In the genomic region with DNA sequence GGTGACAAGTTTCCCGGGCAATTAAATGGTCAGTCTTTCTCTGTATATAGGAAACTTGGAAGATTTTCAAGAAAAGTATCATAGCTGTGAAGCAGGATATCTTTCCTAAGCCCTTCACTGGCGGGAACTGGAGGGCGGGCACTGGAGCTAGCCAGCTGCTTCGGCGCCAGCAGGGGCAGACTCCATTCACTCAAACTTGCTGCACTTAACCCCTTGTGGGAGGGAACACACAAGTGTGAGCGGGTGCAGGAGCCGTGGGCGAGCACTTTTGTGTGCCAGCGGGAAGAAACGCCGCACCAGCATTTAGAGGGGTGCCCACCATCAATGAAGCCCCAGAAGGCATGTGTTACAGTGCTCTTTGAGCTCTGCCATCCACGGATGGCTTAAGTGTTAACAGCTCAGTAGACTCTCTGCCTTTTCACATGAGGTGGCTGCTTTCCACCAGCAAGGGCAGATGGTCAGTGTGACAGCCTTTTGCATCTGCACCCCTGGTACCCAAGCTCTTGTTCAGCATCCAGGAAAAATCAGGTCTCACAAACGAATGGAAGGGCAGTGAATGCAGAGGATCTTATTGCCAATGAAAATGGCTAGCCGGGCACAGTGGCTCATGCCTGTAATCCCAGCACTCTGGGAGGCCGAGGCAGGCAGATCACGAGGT, we compare ENCODE assay signal across 11 cellular contexts.
A peak's percentile ranks its signal among the peaks of the same experiment; 100 is the strongest.
DNase-seq lines count a peak whose midpoint lies in the region; ATAC-seq and TF ChIP-seq lines count a peak whose summit lies in the region.
"Had no signal": no experiment of that assay in that cellular context is flagged by ENCODE, and none has a peak within 500 bp of the region (broad histone marks: within the 10 kb centered on the region; RNA-seq: fewer than 3 reads in every experiment).

No MANE protein-coding gene starts in this region.

- H2AK5ac ChIP-seq in neuronal stem cell (ENCODE audit: low read depth, low read length) = no peak overlapping the region

- H3K4me3 ChIP-seq in fibroblast of mammary gland (ENCODE audit: control insufficient read depth, low read depth, low read length) (no peak overlapping the region), neuronal stem cell (ENCODE audit: low read length in 2 of 2) (no peak overlapping the region)
- H3K4me3 ChIP-seq: SJSA1 had no signal

- no peak overlapping the region for H3K9ac ChIP-seq in neuronal stem cell (ENCODE audit: low read depth, low read length, poor library complexity)

- H2AFZ ChIP-seq in neuronal stem cell (ENCODE audit: low read length) = no peak overlapping the region

- no peaks in the 10 kb centered on the region for H3K27me3 ChIP-seq in neuronal stem cell (ENCODE audit: control insufficient read depth in 3 of 3, insufficient read depth in 3 of 3, low read depth in 1 of 3, low read length in 3 of 3)

- ATAC-seq in activated T-cell treated with anti-CD3 and anti-CD28 coated beads, Interleukin-2, amount 50 U/mL, for 72 hours (replicated peaks in 1 of 2) = no peak

- H4K8ac ChIP-seq in neuronal stem cell (ENCODE audit: low read depth, low read length) = no peak overlapping the region

- H3K36me3 ChIP-seq in neuronal stem cell (replicated peaks in 1 of 2; ENCODE audit: control insufficient read depth in 2 of 2, insufficient read depth in 2 of 2, low read length in 2 of 2) = no peaks in the 10 kb centered on the region
- H3K36me3 ChIP-seq: SJSA1 had no signal

- CTCF ChIA-PET in activated naive CD4-positive, alpha-beta T cell treated with anti-CD3 and anti-CD28 coated beads for 36 hours (lab: Charles Lee) = no interaction called here

- peak overlapping the region; percentile 19 for H3K4me2 ChIP-seq in neuronal stem cell (ENCODE audit: insufficient read depth, low read length, poor library complexity, severe bottlenecking)

- H3K27ac Mint-ChIP-seq in activated T-cell treated with anti-CD3 and anti-CD28 coated beads, Interleukin-2, amount 50 U/mL, for 72 hours = no peak overlapping the region
- H3K27ac Mint-ChIP-seq in activated naive CD4-positive, alpha-beta T cell treated with anti-CD3 and anti-CD28 coated beads for 36 hours = no peak overlapping the region
- H3K27ac Mint-ChIP-seq: memory B cell had no signal

- no peak overlapping the region for H3K4me3 Mint-ChIP-seq in activated T-cell treated with anti-CD3 and anti-CD28 coated beads, Interleukin-2, amount 50 U/mL, for 72 hours
- H3K4me3 Mint-ChIP-seq in activated naive CD4-positive, alpha-beta T cell treated with anti-CD3 and anti-CD28 coated beads for 36 hours = no peak overlapping the region
- H3K4me3 Mint-ChIP-seq: memory B cell had no signal

- DNase-seq in DMS 273 treated with DMSO at 0.1 percent for 48 hours (lab: John Stamatoyannopoulos, UW) (peak; percentile 63), NCI-H510A treated with DMSO at 0.1 percent for 48 hours (lab: John Stamatoyannopoulos, UW) (peak; percentile 73), fibroblast of mammary gland (ENCODE audit: low read depth) (peak; percentile 49), neuronal stem cell (ENCODE audit: low spot score) (no peak), KBM-7 (no peak), NOMO-1 treated with DMSO at 0.1 percent for 48 hours (lab: John Stamatoyannopoulos, UW; ENCODE audit: unreplicated experiment) (no peak)
- DNase-seq in activated T-cell treated with anti-CD3 and anti-CD28 coated beads, Interleukin-2, amount 50 U/mL, for 72 hours = no peak
- no peak for DNase-seq in activated naive CD4-positive, alpha-beta T cell treated with anti-CD3 and anti-CD28 coated beads for 36 hours
- DNase-seq: activated CD8-positive, alpha-beta memory T cell treated with anti-CD3 and anti-CD28 coated beads, Interleukin-2, amount 50 U/mL, for 48 hours had no signal

- intact Hi-C loops in activated naive CD4-positive, alpha-beta T cell treated with anti-CD3 and anti-CD28 coated beads for 36 hours (cut with micrococcal nuclease) = no loop called here

- no CpG with 5 or more reads among the region's 16 CpGs for WGBS in neuronal stem cell (ENCODE audit: extremely low coverage in 2 of 2, insufficient read length in 2 of 2, insufficient replicate concordance in 1 of 2), 2 donors

- no peak overlapping the region for H3K4ac ChIP-seq in neuronal stem cell (ENCODE audit: low read length)

- H3K9me3 ChIP-seq in neuronal stem cell (replicated peaks in 1 of 2; ENCODE audit: control insufficient read depth in 2 of 2, insufficient read depth in 1 of 2, low read depth in 1 of 2, low read length in 2 of 2) = peaks cover 0 to 5% of the 10 kb centered on the region in 2 donors
- H3K9me3 ChIP-seq: SJSA1 had no signal

- H3K9me3 Mint-ChIP-seq in activated T-cell treated with anti-CD3 and anti-CD28 coated beads, Interleukin-2, amount 50 U/mL, for 72 hours = no peaks in the 10 kb centered on the region
- peaks cover 3% of the 10 kb centered on the region for H3K9me3 Mint-ChIP-seq in activated naive CD4-positive, alpha-beta T cell treated with anti-CD3 and anti-CD28 coated beads for 36 hours

- no peaks in the 10 kb centered on the region for H3K27me3 Mint-ChIP-seq in activated T-cell treated with anti-CD3 and anti-CD28 coated beads, Interleukin-2, amount 50 U/mL, for 72 hours (ENCODE audit: low read depth)
- H3K27me3 Mint-ChIP-seq in activated naive CD4-positive, alpha-beta T cell treated with anti-CD3 and anti-CD28 coated beads for 36 hours (ENCODE audit: low read depth) = peaks cover 14% of the 10 kb centered on the region

- no peaks in the 10 kb centered on the region for H3K36me3 Mint-ChIP-seq in activated T-cell treated with anti-CD3 and anti-CD28 coated beads, Interleukin-2, amount 50 U/mL, for 72 hours (ENCODE audit: insufficient read depth in 2 of 2)
- no peaks in the 10 kb centered on the region for H3K36me3 Mint-ChIP-seq in activated naive CD4-positive, alpha-beta T cell treated with anti-CD3 and anti-CD28 coated beads for 36 hours (ENCODE audit: low read depth)
- H3K36me3 Mint-ChIP-seq: memory B cell had no signal

- H2BK15ac ChIP-seq in neuronal stem cell (ENCODE audit: low read length) = no peak overlapping the region

- H3K4me1 ChIP-seq in neuronal stem cell (ENCODE audit: control insufficient read depth in 2 of 2, insufficient read depth in 1 of 2, low read depth in 1 of 2, low read length in 2 of 2) = peaks cover 0 to 4% of the 10 kb centered on the region in 2 donors
- H3K4me1 ChIP-seq: SJSA1 had no signal

- H2BK120ac ChIP-seq in neuronal stem cell (ENCODE audit: low read depth, low read length) = no peak overlapping the region

- TF ChIP-seq CTCF in fibroblast of mammary gland (conservative IDR thresholded peaks at IDR 0.05; ENCODE audit: control insufficient read depth, insufficient read depth, low read depth, low read length) = peak; percentile 16

- H3K27ac ChIP-seq in neuronal stem cell (replicated peaks; ENCODE audit: low read length) = no peak overlapping the region
- H3K27ac ChIP-seq: SJSA1 had no signal

- H3K79me1 ChIP-seq in neuronal stem cell (ENCODE audit: low read depth, low read length) = no peaks in the 10 kb centered on the region

- H4K91ac ChIP-seq in neuronal stem cell (ENCODE audit: low read depth, low read length, poor library complexity) = no peak overlapping the region

- no peak overlapping the region for H3K18ac ChIP-seq in neuronal stem cell (ENCODE audit: low read length)

- no peak overlapping the region for H2BK5ac ChIP-seq in neuronal stem cell (ENCODE audit: low read length)

- no peak overlapping the region for H2BK12ac ChIP-seq in neuronal stem cell (ENCODE audit: low read length)

- no peak overlapping the region for H3K14ac ChIP-seq in neuronal stem cell (ENCODE audit: low read length)

- in situ Hi-C loops in KBM-7 (cut with MboI; ENCODE audit: low pct_unique_long_range_greater_than_20kb, low sequenced_read_pairs) = no loop called here

- H3K23ac ChIP-seq in neuronal stem cell (ENCODE audit: low read depth, low read length, poor library complexity) = no peak overlapping the region

- H3K4me1 Mint-ChIP-seq in activated T-cell treated with anti-CD3 and anti-CD28 coated beads, Interleukin-2, amount 50 U/mL, for 72 hours (ENCODE audit: low read depth) = no peaks in the 10 kb centered on the region
- no peaks in the 10 kb centered on the region for H3K4me1 Mint-ChIP-seq in activated naive CD4-positive, alpha-beta T cell treated with anti-CD3 and anti-CD28 coated beads for 36 hours (ENCODE audit: low read depth)
- H3K4me1 Mint-ChIP-seq: memory B cell had no signal

Comparison
In these comparisons a context has a peak if more than half of its experiments do, and no peak if none do; other contexts are left out.
1. DNase-seq: peak in DMS 273 treated with DMSO at 0.1 percent for 48 hours (single experiment), NCI-H510A treated with DMSO at 0.1 percent for 48 hours (single experiment) and fibroblast of mammary gland (single experiment); none in neuronal stem cell (single experiment), activated T-cell treated with anti-CD3 and anti-CD28 coated beads, Interleukin-2, amount 50 U/mL, for 72 hours (0 of 2), KBM-7 (single experiment), activated naive CD4-positive, alpha-beta T cell treated with anti-CD3 and anti-CD28 coated beads for 36 hours (single experiment) and NOMO-1 treated with DMSO at 0.1 percent for 48 hours (single experiment).